Comparison of ENCODE assay signal across 15 cellular contexts in the genomic region with DNA sequence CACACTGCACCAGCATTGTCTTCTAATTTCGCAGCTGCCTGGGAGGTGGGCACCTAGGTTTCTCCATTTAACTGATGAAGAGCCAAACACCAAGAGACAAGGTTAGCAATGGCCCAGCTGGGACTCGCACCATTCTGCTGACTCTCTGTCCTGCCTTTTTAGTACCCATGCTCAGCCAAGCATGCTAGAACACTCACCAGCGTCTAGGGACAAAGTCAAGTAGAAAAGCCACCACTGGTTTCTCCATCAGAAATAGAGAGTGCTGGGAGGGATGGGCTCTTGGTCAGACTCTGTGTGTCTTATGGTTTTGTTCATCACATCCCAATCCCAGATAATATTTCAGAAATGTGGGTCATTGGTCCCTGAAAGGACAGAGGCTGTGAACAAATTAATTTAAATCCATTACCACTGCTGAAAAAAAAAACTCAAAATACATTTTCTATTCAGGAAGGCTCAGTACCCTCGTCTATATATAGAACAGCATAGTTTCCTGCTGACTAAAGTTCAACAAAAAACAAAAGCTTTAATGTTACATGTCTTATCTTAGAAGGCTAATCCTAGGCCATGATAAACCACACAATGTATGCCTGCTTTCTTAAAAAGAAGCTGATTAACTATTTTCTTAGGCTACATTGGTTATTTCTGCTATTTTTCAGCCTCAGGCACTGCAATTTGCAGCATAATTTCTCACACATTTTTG.
DNase-seq lines count a peak whose midpoint lies in the region; FAIRE-seq and TF ChIP-seq lines count a peak whose summit lies in the region.
"Had no signal": no experiment of that assay in that cellular context is flagged by ENCODE, and none has a peak within 500 bp of the region (broad histone marks: within the 10 kb centered on the region; RNA-seq: fewer than 3 reads in every experiment).

No MANE protein-coding gene starts in this region.

- DNase-seq in GM18507 (ENCODE audit: extremely low spot score, insufficient read length, low read depth) (no peak), choroid plexus epithelial cell (ENCODE audit: low read depth) (peak; percentile 43), skeletal muscle cell (ENCODE audit: low read depth) (peak; percentile 2), AML-193 (lab: John Stamatoyannopoulos, UW) (no peak), NCI-H82 treated with DMSO at 0.1 percent for 48 hours (lab: John Stamatoyannopoulos, UW; ENCODE audit: unreplicated experiment) (no peak)
- DNase-seq in activated T-cell treated with anti-CD3 and anti-CD28 coated beads, Interleukin-2, amount 50 U/mL, for 24 hours: no peak
- DNase-seq: activated naive CD8-positive, alpha-beta T cell treated with anti-CD3 and anti-CD28 coated beads, Interleukin-2, amount 50 U/mL, for 24 hours; NCI-H1105 treated with DMSO at 0.1 percent for 48 hours; NCI-H524 had no signal

- H3K27ac Mint-ChIP-seq in activated T-cell treated with anti-CD3 and anti-CD28 coated beads, Interleukin-2, amount 50 U/mL, for 24 hours: no peak overlapping the region
- H3K27ac Mint-ChIP-seq: activated naive CD8-positive, alpha-beta T cell treated with anti-CD3 and anti-CD28 coated beads, Interleukin-2, amount 50 U/mL, for 24 hours; natural killer cell treated with Interleukin-12 subunit alpha and Interleukin-12 subunit beta and Interleukin-15 and Interleukin-18, amount 100 ng/mL, for 72 hours had no signal

- H3K27ac ChIP-seq in HUES48 (ENCODE audit: low read depth, low read length): peak overlapping the region; percentile 4
- H3K27ac ChIP-seq: foreskin keratinocyte, RWPE1, skin epidermis had no signal

- H3K4me1 ChIP-seq in HUES48 (ENCODE audit: control insufficient read depth, insufficient read depth, low read length): no peaks in the 10 kb centered on the region
- H3K4me1 ChIP-seq: foreskin keratinocyte had no signal

- TF ChIP-seq CTCF in choroid plexus epithelial cell (conservative IDR thresholded peaks at IDR 0.05; ENCODE audit: low read depth, low read length): no peak

- no peaks in the 10 kb centered on the region for H3K27me3 ChIP-seq in HUES48 (ENCODE audit: control insufficient read depth, insufficient read depth, low read length)
- H3K27me3 ChIP-seq: foreskin keratinocyte had no signal

- FAIRE-seq in GM18507 (lab: Jason Lieb, UNC): peak; percentile 70
- FAIRE-seq: keratinocyte had no signal

- no peak overlapping the region for H3K4me3 ChIP-seq in HUES48 (ENCODE audit: low read depth, low read length)
- H3K4me3 ChIP-seq in choroid plexus epithelial cell (ENCODE audit: low read depth, low read length): no peak overlapping the region
- no peak overlapping the region for H3K4me3 ChIP-seq in skeletal muscle cell (ENCODE audit: low read depth, low read length)
- H3K4me3 ChIP-seq: skin epidermis had no signal

- H3K9ac ChIP-seq in HUES48 (ENCODE audit: low read depth, low read length): no peak overlapping the region

- H3K36me3 ChIP-seq in HUES48 (ENCODE audit: control insufficient read depth, insufficient read depth, low read length): no peaks in the 10 kb centered on the region

- no peaks in the 10 kb centered on the region for H3K27me3 Mint-ChIP-seq in activated T-cell treated with anti-CD3 and anti-CD28 coated beads, Interleukin-2, amount 50 U/mL, for 24 hours
- H3K27me3 Mint-ChIP-seq: activated naive CD8-positive, alpha-beta T cell treated with anti-CD3 and anti-CD28 coated beads, Interleukin-2, amount 50 U/mL, for 24 hours had no signal

- H3K4me1 Mint-ChIP-seq in activated T-cell treated with anti-CD3 and anti-CD28 coated beads, Interleukin-2, amount 50 U/mL, for 24 hours (ENCODE audit: low read depth): peaks cover 5% of the 10 kb centered on the region

- no peak overlapping the region for H3K4me3 Mint-ChIP-seq in activated T-cell treated with anti-CD3 and anti-CD28 coated beads, Interleukin-2, amount 50 U/mL, for 24 hours
- H3K4me3 Mint-ChIP-seq: activated naive CD8-positive, alpha-beta T cell treated with anti-CD3 and anti-CD28 coated beads, Interleukin-2, amount 50 U/mL, for 24 hours; natural killer cell treated with Interleukin-12 subunit alpha and Interleukin-12 subunit beta and Interleukin-15 and Interleukin-18, amount 100 ng/mL, for 72 hours had no signal

- no peaks in the 10 kb centered on the region for H3K36me3 Mint-ChIP-seq in activated T-cell treated with anti-CD3 and anti-CD28 coated beads, Interleukin-2, amount 50 U/mL, for 24 hours (ENCODE audit: low read depth)
- H3K36me3 Mint-ChIP-seq: natural killer cell treated with Interleukin-12 subunit alpha and Interleukin-12 subunit beta and Interleukin-15 and Interleukin-18, amount 100 ng/mL, for 72 hours had no signal

- H3K9me3 ChIP-seq in HUES48 (ENCODE audit: control insufficient read depth, insufficient read depth, low read length): no peaks in the 10 kb centered on the region

- no peaks in the 10 kb centered on the region for H3K9me3 Mint-ChIP-seq in activated T-cell treated with anti-CD3 and anti-CD28 coated beads, Interleukin-2, amount 50 U/mL, for 24 hours
- H3K9me3 Mint-ChIP-seq: activated naive CD8-positive, alpha-beta T cell treated with anti-CD3 and anti-CD28 coated beads, Interleukin-2, amount 50 U/mL, for 24 hours; natural killer cell treated with Interleukin-12 subunit alpha and Interleukin-12 subunit beta and Interleukin-15 and Interleukin-18, amount 100 ng/mL, for 72 hours had no signal

Comparison
In these comparisons a context has a peak if more than half of its experiments do, and no peak if none do; other contexts are left out.
1. DNase-seq: peak in choroid plexus epithelial cell (single experiment) and skeletal muscle cell (single experiment); none in GM18507 (single experiment), activated T-cell treated with anti-CD3 and anti-CD28 coated beads, Interleukin-2, amount 50 U/mL, for 24 hours (single experiment), AML-193 (0 of 2) and NCI-H82 treated with DMSO at 0.1 percent for 48 hours (single experiment).